In the genomic region with DNA sequence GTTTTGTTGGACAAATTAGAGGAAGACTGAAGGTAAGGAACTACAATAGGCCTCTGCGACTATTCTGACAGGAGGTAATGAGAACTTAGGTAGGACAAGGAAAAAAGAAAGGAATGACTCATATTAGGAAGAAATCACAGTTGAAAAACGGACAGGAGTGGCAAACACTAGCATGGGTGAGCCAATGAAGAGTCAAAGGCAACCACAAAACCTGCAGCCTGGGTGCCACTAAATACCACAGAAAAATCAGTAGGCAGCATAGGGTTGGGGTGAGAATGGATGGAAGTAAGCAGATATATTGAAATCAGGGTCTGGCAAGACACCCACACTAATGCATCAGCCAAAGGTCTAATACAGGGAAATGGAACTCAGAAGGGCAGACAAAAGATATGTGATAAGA, we compare ENCODE assay signal across 31 cellular contexts. TPM values are rescaled to one million over a fixed set of nuclear protein-coding genes. Genes with fewer than 3 reads are reported as not detected.
DNase-seq lines count a peak whose midpoint lies in the region; ATAC-seq and TF ChIP-seq lines count a peak whose summit lies in the region.
"Had no signal": no experiment of that assay in that cellular context is flagged by ENCODE, and none has a peak within 500 bp of the region (broad histone marks: within the 10 kb centered on the region; RNA-seq: fewer than 3 reads in every experiment).

No MANE protein-coding gene starts in this region.

- H3K4me1 Mint-ChIP-seq in CD4-positive, CD25-positive, alpha-beta regulatory T cell, result peaks cover 18 to 53% (median 29%) of the 10 kb centered on the region in 4 donors
- peaks cover 40% of the 10 kb centered on the region for H3K4me1 Mint-ChIP-seq in CD8-positive, alpha-beta T cell (ENCODE audit: low read depth)
- H3K4me1 Mint-ChIP-seq in activated naive CD8-positive, alpha-beta T cell treated with anti-CD3 and anti-CD28 coated beads for 36 hours, result peaks cover 27% of the 10 kb centered on the region
- H3K4me1 Mint-ChIP-seq in immature natural killer cell, result peaks cover 14 to 38% of the 10 kb centered on the region in 2 donors

- CTCF ChIA-PET in CD8-positive, alpha-beta T cell (lab: Charles Lee), result interaction anchor here (1.1 to 1.5 kb wide), 2 partner anchors 10 to 46 kb away, joined by 3 to 4 read pairs; a partner anchor contains a TSS

- POLR2A ChIA-PET in CD8-positive, alpha-beta T cell (lab: Charles Lee), result no interaction called here

- no peak for TF ChIP-seq CTCF in CD8-positive, alpha-beta T cell (IDR thresholded peaks at IDR 0.05)

- no peak for DNase-seq in CD4-positive, CD25-positive, alpha-beta regulatory T cell
- DNase-seq in CD8-positive, alpha-beta T cell, result no peak
- no peak for DNase-seq in activated naive CD8-positive, alpha-beta T cell treated with anti-CD3 and anti-CD28 coated beads for 36 hours
- DNase-seq in immature natural killer cell (no peak), amygdala (lab: John Stamatoyannopoulos, UW) (no peak), H4 (ENCODE audit: low spot score) (no peak), aorta (no peak)
- DNase-seq: activated CD4-positive, alpha-beta T cell treated with anti-CD3 and anti-CD28 coated beads for 48 hours; activated CD8-positive, alpha-beta memory T cell treated with anti-CD3 and anti-CD28 coated beads, Interleukin-2, amount 50 U/mL, for 48 hours; activated gamma-delta T cell treated with Interleukin-2 at 50 U/mL for 16 hours; anterior cingulate cortex; caudate nucleus; DND-41; hippocampal formation; Kasumi-1; left ventricle myocardium inferior; mesendoderm; NCI-H1694; NCI-H524; NK-92 treated with Interleukin-12 subunit alpha and Interleukin-12 subunit beta, amount 100 ng/mL, for 24 hours; PC-9; SHP77; stimulated activated CD4-positive, alpha-beta T cell treated with anti-CD3 and anti-CD28 coated beads, Interleukin-4, amount 100 ng/mL, for 24 hours; stimulated activated naive CD4-positive, alpha-beta T cell; uterus had no signal

- H3K27me3 ChIP-seq in CD4-positive, CD25-positive, alpha-beta regulatory T cell (ENCODE audit: control insufficient read depth, insufficient read depth, low read length), result no peaks in the 10 kb centered on the region
- H3K27me3 ChIP-seq in CD8-positive, alpha-beta T cell (ENCODE audit: insufficient read depth, low read length), result no peaks in the 10 kb centered on the region
- H3K27me3 ChIP-seq in aorta (ENCODE audit: control insufficient read depth in 1 of 2, insufficient read depth in 2 of 2, low read length in 1 of 2), result no peaks in the 10 kb centered on the region
- H3K27me3 ChIP-seq: BLaER1 treated with 17β-estradiol and CSF1 and Interleukin-3, amounts not matched to agents 10 nM and 100 nM; gastroesophageal sphincter; uterus had no signal

- H3K27ac ChIP-seq in CD4-positive, CD25-positive, alpha-beta regulatory T cell (ENCODE audit: insufficient read depth, low read length, poor library complexity, severe bottlenecking), result no peak overlapping the region
- H3K27ac ChIP-seq in CD8-positive, alpha-beta T cell (ENCODE audit: low read depth, low read length), result no peak overlapping the region
- H3K27ac ChIP-seq in aorta (ENCODE audit: low read depth in 1 of 2, low read length in 2 of 2), result no peak overlapping the region
- H3K27ac ChIP-seq: BLaER1 treated with 17β-estradiol and CSF1 and Interleukin-3, amounts not matched to agents 10 nM and 100 nM; gastroesophageal sphincter; left ventricle myocardium inferior; PC-9; prostate gland; thoracic aorta; uterus had no signal

- peaks cover 5% of the 10 kb centered on the region for H3K4me1 ChIP-seq in CD4-positive, CD25-positive, alpha-beta regulatory T cell (ENCODE audit: control insufficient read depth, insufficient read depth, low read length, poor library complexity, severe bottlenecking)
- peaks cover 9% of the 10 kb centered on the region for H3K4me1 ChIP-seq in CD8-positive, alpha-beta T cell (ENCODE audit: insufficient read depth, low read length)
- no peaks in the 10 kb centered on the region for H3K4me1 ChIP-seq in aorta (ENCODE audit: control insufficient read depth in 1 of 2, insufficient read depth in 2 of 2, low read length in 2 of 2)
- H3K4me1 ChIP-seq: BLaER1 treated with 17β-estradiol and CSF1 and Interleukin-3, amounts not matched to agents 10 nM and 100 nM; gastroesophageal sphincter; left ventricle myocardium inferior; prostate gland; uterus had no signal

- peaks cover 79% of the 10 kb centered on the region for H3K36me3 ChIP-seq in CD4-positive, CD25-positive, alpha-beta regulatory T cell (ENCODE audit: control insufficient read depth, insufficient read depth, low read length)
- H3K36me3 ChIP-seq in CD8-positive, alpha-beta T cell (ENCODE audit: insufficient read depth, low read length), result peaks cover 48% of the 10 kb centered on the region
- peaks cover 4 to 6% of the 10 kb centered on the region in 2 donors for H3K36me3 ChIP-seq in aorta (ENCODE audit: control insufficient read depth in 1 of 2, insufficient read depth in 2 of 2, low read length in 1 of 2)
- H3K36me3 ChIP-seq: uterus had no signal

- H3K4me3 Mint-ChIP-seq in CD4-positive, CD25-positive, alpha-beta regulatory T cell, result no peak overlapping the region
- H3K4me3 Mint-ChIP-seq in CD8-positive, alpha-beta T cell, result no peak overlapping the region
- H3K4me3 Mint-ChIP-seq in activated naive CD8-positive, alpha-beta T cell treated with anti-CD3 and anti-CD28 coated beads for 36 hours, result no peak overlapping the region
- no peak overlapping the region for H3K4me3 Mint-ChIP-seq in immature natural killer cell

- no peaks in the 10 kb centered on the region for H3K27me3 Mint-ChIP-seq in CD4-positive, CD25-positive, alpha-beta regulatory T cell
- no peaks in the 10 kb centered on the region for H3K27me3 Mint-ChIP-seq in CD8-positive, alpha-beta T cell (ENCODE audit: low read depth)
- H3K27me3 Mint-ChIP-seq in activated naive CD8-positive, alpha-beta T cell treated with anti-CD3 and anti-CD28 coated beads for 36 hours, result no peaks in the 10 kb centered on the region
- peaks cover 0 to 4% (median 3%) of the 10 kb centered on the region in 3 donors for H3K27me3 Mint-ChIP-seq in immature natural killer cell (ENCODE audit: low read depth in 3 of 3)

- no peaks in the 10 kb centered on the region for H3K9me3 ChIP-seq in CD4-positive, CD25-positive, alpha-beta regulatory T cell (ENCODE audit: control insufficient read depth in 2 of 2, low read length in 2 of 2)
- no peaks in the 10 kb centered on the region for H3K9me3 ChIP-seq in CD8-positive, alpha-beta T cell (ENCODE audit: low read length)
- no peaks in the 10 kb centered on the region for H3K9me3 ChIP-seq in aorta (ENCODE audit: control insufficient read depth, low read length)
- H3K9me3 ChIP-seq: BLaER1 treated with 17β-estradiol and CSF1 and Interleukin-3, amounts not matched to agents 10 nM and 100 nM; gastroesophageal sphincter; left ventricle myocardium inferior; prostate gland; thoracic aorta; uterus had no signal

- intact Hi-C loops in CD8-positive, alpha-beta T cell (cut with DNase I, micrococcal nuclease), result loop anchor here in 1 of 2 experiments (10.0 kb wide), 1 partner anchor 64 kb away; no protein-coding TSS in a partner anchor
- intact Hi-C loops in aorta (cut with DNase I), result no loop called here

- peak overlapping the region; percentile 30 to 72 (median 59) for H3K27ac Mint-ChIP-seq in CD4-positive, CD25-positive, alpha-beta regulatory T cell
- H3K27ac Mint-ChIP-seq in CD8-positive, alpha-beta T cell, result peak overlapping the region; percentile 14
- H3K27ac Mint-ChIP-seq in activated naive CD8-positive, alpha-beta T cell treated with anti-CD3 and anti-CD28 coated beads for 36 hours, result peak overlapping the region; percentile 10
- H3K27ac Mint-ChIP-seq in immature natural killer cell, result peak overlapping the region in 4 of 6 donors; percentile 26 to 60 (median 33)

- no peaks in the 10 kb centered on the region for H3K9me3 Mint-ChIP-seq in CD4-positive, CD25-positive, alpha-beta regulatory T cell
- no peaks in the 10 kb centered on the region for H3K9me3 Mint-ChIP-seq in CD8-positive, alpha-beta T cell
- H3K9me3 Mint-ChIP-seq in activated naive CD8-positive, alpha-beta T cell treated with anti-CD3 and anti-CD28 coated beads for 36 hours, result no peaks in the 10 kb centered on the region
- no peaks in the 10 kb centered on the region for H3K9me3 Mint-ChIP-seq in immature natural killer cell

- ATAC-seq in CD4-positive, CD25-positive, alpha-beta regulatory T cell (ENCODE audit: low read depth in 2 of 2), result no peak
- ATAC-seq in CD8-positive, alpha-beta T cell, result no peak
- ATAC-seq in GM19467 (IDR thresholded peaks at IDR 0.05; ENCODE audit: unreplicated experiment) (no peak), aorta (ENCODE audit: low FRiP score) (no peak)
- ATAC-seq: gastroesophageal sphincter, sciatic nerve had no signal

- no peak overlapping the region for H3K4me3 ChIP-seq in CD4-positive, CD25-positive, alpha-beta regulatory T cell (ENCODE audit: low read depth, low read length)
- H3K4me3 ChIP-seq in CD8-positive, alpha-beta T cell (ENCODE audit: low read depth, low read length), result no peak overlapping the region
- H3K4me3 ChIP-seq in aorta (ENCODE audit: low read length in 2 of 2), result no peak overlapping the region
- H3K4me3 ChIP-seq: BLaER1 treated with 17β-estradiol and CSF1 and Interleukin-3, amounts not matched to agents 10 nM and 100 nM; gastroesophageal sphincter; left ventricle myocardium inferior; PC-9; prostate gland; thoracic aorta; uterus had no signal

- peaks cover 27% of the 10 kb centered on the region for H3K36me3 Mint-ChIP-seq in CD4-positive, CD25-positive, alpha-beta regulatory T cell
- H3K36me3 Mint-ChIP-seq in CD8-positive, alpha-beta T cell, result peaks cover 70% of the 10 kb centered on the region
- H3K36me3 Mint-ChIP-seq in activated naive CD8-positive, alpha-beta T cell treated with anti-CD3 and anti-CD28 coated beads for 36 hours, result peaks cover 38% of the 10 kb centered on the region
- H3K36me3 Mint-ChIP-seq in immature natural killer cell, result peaks cover 19 to 34% (median 25%) of the 10 kb centered on the region in 3 donors

- 84 to 88% methylated on average over 2 of the region's 2 CpGs for WGBS in aorta, 2 donors

RNA-seq across cellular contexts. Expression of a gene that starts 10.0 kb away (rescaled TPM):
- total RNA-seq in CD4-positive, CD25-positive, alpha-beta regulatory T cell, result 175 TPM
- 10 to 100 TPM; 68.9 to 74.8 (median 70.2) TPM for polyA plus RNA-seq in CD4-positive, CD25-positive, alpha-beta regulatory T cell
- 100 to 1,000 TPM; 243 to 267 TPM for total RNA-seq in CD8-positive, alpha-beta T cell
- total RNA-seq in activated naive CD8-positive, alpha-beta T cell treated with anti-CD3 and anti-CD28 coated beads for 36 hours, result 100 to 1,000 TPM; 143 to 156 TPM
- polyA plus RNA-seq in immature natural killer cell, result 10 to 100 TPM; 42.2 to 72.6 (median 57.7) TPM
- 43.4 and 76.4 TPM in 2 replicates for total RNA-seq in H4 (2014; rRNA removed; shearing (Covaris generic))
- 10 to 100 TPM; 51.8 to 57.7 TPM for total RNA-seq in aorta
- polyA plus RNA-seq in aorta, result 10 to 100 TPM; 51.0 to 71.7 TPM

RNA-seq across cellular contexts. Expression of a gene that starts 22.4 kb away (rescaled TPM):
- 102 TPM for total RNA-seq in CD4-positive, CD25-positive, alpha-beta regulatory T cell
- polyA plus RNA-seq in CD4-positive, CD25-positive, alpha-beta regulatory T cell, result 10 to 100 TPM; 50.5 to 67.9 (median 55.2) TPM
- 100 to 1,000 TPM; 165 to 166 TPM for total RNA-seq in CD8-positive, alpha-beta T cell
- total RNA-seq in activated naive CD8-positive, alpha-beta T cell treated with anti-CD3 and anti-CD28 coated beads for 36 hours, result 100 to 1,000 TPM; 131 to 150 TPM
- polyA plus RNA-seq in immature natural killer cell (10 to 100 TPM; 23.6 to 32.4 (median 29.4) TPM), aorta (10 to 100 TPM; 69.8 to 97.5 TPM)
- 48.1 and 69.7 TPM in 2 replicates for total RNA-seq in H4 (2014; rRNA removed; shearing (Covaris generic))
- 10 to 100 TPM; 77.3 to 78.1 TPM for total RNA-seq in aorta
